ENCODE assay signal across 8 cellular contexts in the genomic region with DNA sequence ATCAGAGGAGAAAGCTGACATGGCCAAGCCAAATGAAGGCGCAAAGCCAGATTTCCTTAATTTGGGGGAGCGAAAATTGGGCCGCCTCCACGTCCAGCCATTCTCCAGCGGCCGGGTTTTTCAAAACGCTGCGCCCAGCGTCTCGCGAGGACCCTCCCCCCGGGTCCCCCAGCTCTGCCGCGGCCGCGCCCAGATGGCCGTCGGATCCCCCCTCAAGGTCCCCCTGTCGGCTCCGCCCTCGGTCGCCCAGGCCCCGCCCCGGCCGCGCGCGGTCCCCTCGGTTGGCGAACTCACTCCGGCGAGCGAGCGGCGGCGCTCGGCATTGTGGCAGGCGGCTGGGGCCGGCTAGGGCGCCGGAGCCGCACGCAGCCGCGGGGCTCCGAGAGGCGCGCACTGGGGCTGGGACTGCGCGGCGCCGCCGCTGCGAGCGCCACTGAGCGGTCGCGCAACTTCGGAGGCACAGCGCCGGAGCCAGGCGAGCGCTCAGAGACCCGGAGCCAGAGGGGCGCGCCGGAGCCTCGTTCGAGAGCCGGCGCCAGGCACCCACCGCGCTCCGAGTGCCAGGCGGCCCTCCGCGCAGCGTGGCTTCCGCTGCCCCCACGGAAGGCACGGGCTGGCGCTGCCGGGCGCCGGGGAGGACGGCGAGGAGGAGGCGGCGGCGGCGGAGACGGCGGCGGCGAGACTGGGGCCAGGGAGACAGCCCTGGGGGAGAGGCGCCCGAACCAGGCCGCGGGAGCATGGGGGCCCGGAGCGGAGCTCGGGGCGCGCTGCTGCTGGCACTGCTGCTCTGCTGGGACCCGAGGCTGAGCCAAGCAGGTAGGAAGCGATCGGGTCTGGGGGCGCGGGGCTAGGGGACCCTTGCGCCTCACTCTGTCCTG. TPM values are rescaled to one million over a fixed set of nuclear protein-coding genes. Genes with fewer than 3 reads are reported as not detected.
DNase-seq lines count a peak whose midpoint lies in the region; ATAC-seq and TF ChIP-seq lines count a peak whose summit lies in the region.

Gene UNC5B, plus strand, starts transcription at position 322 of the 878 bp plus-strand sequence. Its CDS starts 416 bp downstream, at position 738.

- in situ Hi-C loops in astrocyte of the spinal cord (cut with HindIII; ENCODE audit: low sequenced_read_pairs) = no loop called here

- H3K9me2 ChIP-seq in hepatocyte (replicated peaks; ENCODE audit: insufficient read depth) = no peaks in the 10 kb centered on the region

- H3K27ac ChIP-seq in hepatocyte (peak within 1 kb of the TSS; percentile 86), aorta (ENCODE audit: low read depth in 1 of 2, low read length in 2 of 2) (peak within 1 kb of the TSS in 1 of 2 donors; percentile 65)

- H3K27ac Mint-ChIP-seq in T-cell = no peak within 1 kb of the TSS

- peaks cover 5% of the 10 kb centered on the region for H4K20me1 ChIP-seq in hepatocyte (ENCODE audit: insufficient read depth, poor library complexity, severe bottlenecking)

- H3K27me3 ChIP-seq in hepatocyte (peaks cover 12% of the 10 kb centered on the region), aorta (ENCODE audit: control insufficient read depth in 1 of 2, insufficient read depth in 2 of 2, low read length in 1 of 2) (no peaks in the 10 kb centered on the region)

- peak within 1 kb of the TSS; percentile 96 for H3K4me2 ChIP-seq in hepatocyte

- H3K9me3 Mint-ChIP-seq in T-cell = no peaks in the 10 kb centered on the region

- H3K27me3 Mint-ChIP-seq in T-cell = peaks cover 49 to 80% of the 10 kb centered on the region in 2 donors

- H3K4me3 Mint-ChIP-seq in T-cell = peak within 1 kb of the TSS; percentile 65 to 78 (median 67)

- H3K4me3 ChIP-seq in astrocyte of the spinal cord (ENCODE audit: low read depth, low read length) (peak within 1 kb of the TSS; percentile 80), hepatocyte (peak within 1 kb of the TSS; percentile 83), aorta (ENCODE audit: low read length in 2 of 2) (peak within 1 kb of the TSS; percentile 54 to 71)

- CTCF ChIA-PET in T-cell (lab: Charles Lee) = no interaction called here

- POLR2A ChIA-PET in T-cell (lab: Charles Lee) = interaction anchor here in 1 of 2 donors (0.5 kb wide), 1 partner anchor 1707 kb away, joined by 3 read pairs; no protein-coding TSS in a partner anchor

- intact Hi-C loops in aorta (cut with DNase I) = loop anchor here (2.0 to 5.0 kb wide), 3 partner anchors 22 to 55 kb away; no protein-coding TSS in a partner anchor

- 1% methylated on average over 46 of the region's 110 CpGs for WGBS in hepatocyte (ENCODE audit: low lambda C conversion rate, missing lambda C conversion rate)
- 0% methylated on average over 77 to 110 of the region's 110 CpGs for WGBS in aorta, 2 donors

- peaks cover 44% of the 10 kb centered on the region for H3K79me2 ChIP-seq in hepatocyte

- DNase-seq in EL = peak; percentile 85
- DNase-seq in NCI-H1048 (lab: John Stamatoyannopoulos, UW) = peak; percentile 80
- peak in 24 of 34 experiments; percentile 4 to 53 (median 20) for DNase-seq in T-cell
- DNase-seq in astrocyte of the spinal cord (ENCODE audit: low read depth, low spot score) = peak; percentile 91
- peak; percentile 96 for DNase-seq in hepatocyte (ENCODE audit: low spot score)
- DNase-seq in putamen (ENCODE audit: low spot score) = peak; percentile 94
- DNase-seq in aorta = peak; percentile 94 to 96

- peak; percentile 26 for TF ChIP-seq CTCF in astrocyte of the spinal cord (IDR thresholded peaks at IDR 0.05; ENCODE audit: low read depth, low read length)
- TF ChIP-seq CTCF in hepatocyte (IDR thresholded peaks at IDR 0.05; ENCODE audit: poor library complexity) = peak; percentile 42

- H3K4me1 ChIP-seq in hepatocyte (ENCODE audit: insufficient read depth) (peaks cover 28% of the 10 kb centered on the region), aorta (ENCODE audit: control insufficient read depth in 1 of 2, insufficient read depth in 2 of 2, low read length in 2 of 2) (peaks cover 0 to 3% of the 10 kb centered on the region in 2 donors)

- H3K36me3 ChIP-seq in hepatocyte (replicated peaks; ENCODE audit: insufficient read depth, low read depth) = no peaks in the 10 kb centered on the region
- no peaks in the 10 kb centered on the region for H3K36me3 ChIP-seq in aorta (ENCODE audit: control insufficient read depth in 1 of 2, insufficient read depth in 2 of 2, low read length in 1 of 2)

- ATAC-seq in T-cell (replicated peaks in 1 of 4) (peak; percentile 61 to 80 (median 73)), aorta (ENCODE audit: low FRiP score) (peak; percentile 93), HG02623 (IDR thresholded peaks at IDR 0.05; ENCODE audit: unreplicated experiment) (no peak)

- H3K4me1 Mint-ChIP-seq in T-cell = peaks cover 11 to 31% (median 19%) of the 10 kb centered on the region in 3 donors

- no peaks in the 10 kb centered on the region for H3K9me3 ChIP-seq in hepatocyte (ENCODE audit: low read depth)
- H3K9me3 ChIP-seq in aorta (ENCODE audit: control insufficient read depth, low read length) = no peaks in the 10 kb centered on the region

- H2AFZ ChIP-seq in hepatocyte = peak within 1 kb of the TSS; percentile 66

- no peaks in the 10 kb centered on the region for H3K36me3 Mint-ChIP-seq in T-cell

RNA-seq across cellular contexts. Expression of gene UNC5B, which starts in this region (rescaled TPM):
- total RNA-seq in T-cell (under 1 TPM in 4 of 5 donors, not detected in 1; 0.08 to 0.19 (median 0.12) TPM), hepatocyte (12.4 and 15.5 TPM in 2 replicates), aorta (10 to 100 TPM in 1 of 2 donors, 1 to 10 TPM in 1; 7.9 to 13.0 TPM)
- polyA plus RNA-seq in hepatocyte (10.9 and 12.7 TPM in 2 replicates), aorta (1 to 10 TPM; 2.9 to 9.1 TPM)

Comparison
In these comparisons a context has a peak if more than half of its experiments do, and no peak if none do; other contexts are left out.
1. RNA of gene UNC5B (total RNA-seq): 12.4 to 15.5 TPM in hepatocyte and 7.9 to 13.0 TPM in aorta; 0.08 to 0.19 TPM in T-cell; every median in the first group is over 4 times any median in the second.
2. Peak in DNase-seq and ATAC-seq in T-cell; RNA of the gene not detected or under 1 TPM.
3. DNase-seq: peak in every context shown above with its lines; median percentile 96 in hepatocyte; 95 in aorta; 94 in putamen; 91 in astrocyte of the spinal cord; 85 in EL; 80 in NCI-H1048; 20 in T-cell.
4. Peak in every context shown above with its lines, with median percentiles within 50 percentile points of each other: H3K4me3 ChIP-seq.